Comparison of ENCODE assay signal across 28 cellular contexts in genomic region chr18:12256946-12257345, GRCh38. TPM values are rescaled to one million over a fixed set of nuclear protein-coding genes. Genes with fewer than 3 reads are reported as not detected.
DNase-seq lines count a peak whose midpoint lies in the region; FAIRE-seq and TF ChIP-seq lines count a peak whose summit lies in the region.
"Had no signal": no experiment of that assay in that cellular context is flagged by ENCODE, and none has a peak within 500 bp of the region (broad histone marks: within the 10 kb centered on the region; RNA-seq: fewer than 3 reads in every experiment).

No MANE protein-coding gene starts in this region.

- H3K4me3 Mint-ChIP-seq in MCF 10A (ENCODE audit: unreplicated experiment): no peak overlapping the region
- H3K4me3 Mint-ChIP-seq: activated B cell treated with CpG ODN at 0.5 μM for 24 hours; activated CD8-positive, alpha-beta T cell treated with anti-CD3 and anti-CD28 coated beads for 36 hours; activated naive CD4-positive, alpha-beta T cell treated with anti-CD3 and anti-CD28 coated beads, Interleukin-2, amount 10 ng/mL, durations not matched to agents 7 days and 5 days; H9; IgD-negative memory B cell; natural killer cell treated with Interleukin-12 subunit alpha and Interleukin-12 subunit beta and Interleukin-15 and Interleukin-18, amount 100 ng/mL, for 72 hours had no signal

- no peaks in the 10 kb centered on the region for H3K9me1 ChIP-seq in endothelial cell of umbilical vein (replicated peaks; ENCODE audit: control insufficient read depth, extremely low read depth, insufficient read depth, low read length)

- no peaks in the 10 kb centered on the region for H3K9me3 ChIP-seq in breast epithelium
- H3K9me3 ChIP-seq in OCI-LY7 (ENCODE audit: low read length): no peaks in the 10 kb centered on the region
- H3K9me3 ChIP-seq in endothelial cell of umbilical vein (replicated peaks; ENCODE audit: control insufficient read depth, insufficient read depth, low read length): no peaks in the 10 kb centered on the region
- H3K9me3 ChIP-seq: ascending aorta had no signal

- intact Hi-C loops in MCF 10A (cut with micrococcal nuclease) (no loop called here), breast epithelium (cut with DNase I; ENCODE audit: low total_unique reads) (no loop called here), OCI-LY7 (cut with micrococcal nuclease; ENCODE audit: unreplicated experiment) (no loop called here), endothelial cell of umbilical vein (cut with micrococcal nuclease) (loop anchor here (2.0 kb wide), 1 partner anchor 14 kb away; no protein-coding TSS in a partner anchor)

- H3K27ac ChIP-seq in breast epithelium (peak overlapping the region in 1 of 2 donors; percentile 43), OCI-LY7 (ENCODE audit: low read depth, low read length, poor library complexity, severe bottlenecking) (no peak overlapping the region), endothelial cell of umbilical vein (ENCODE audit: insufficient read depth, low read depth, low read length) (no peak overlapping the region), skin epidermis (peak overlapping the region in 17 of 21 experiments; percentile 16 to 83 (median 72))
- H3K27ac ChIP-seq: ascending aorta, C4-2B had no signal

- BruUV-seq in MCF 10A (replicated peaks; lab: Mats Ljungman, UMichigan) (no TSS peak), OCI-LY7 (replicated peaks; lab: Mats Ljungman, UMichigan) (no TSS peak), endothelial cell of umbilical vein (replicated peaks; lab: Mats Ljungman, UMichigan) (no TSS peak)

- H4K20me1 ChIP-seq in OCI-LY7 (ENCODE audit: insufficient read depth, low read length): no peaks in the 10 kb centered on the region
- H4K20me1 ChIP-seq in endothelial cell of umbilical vein (replicated peaks; ENCODE audit: control insufficient read depth, extremely low read depth, insufficient read depth, low read length): no peaks in the 10 kb centered on the region

- peaks cover 0 to 7% of the 10 kb centered on the region in 2 donors for H3K4me1 ChIP-seq in breast epithelium
- no peaks in the 10 kb centered on the region for H3K4me1 ChIP-seq in OCI-LY7 (ENCODE audit: insufficient read depth, low read length, poor library complexity, severe bottlenecking)
- peaks cover 26% of the 10 kb centered on the region for H3K4me1 ChIP-seq in endothelial cell of umbilical vein (ENCODE audit: control insufficient read depth, extremely low read depth, insufficient read depth, low read length)

- H3K4me1 Mint-ChIP-seq in MCF 10A (ENCODE audit: insufficient read depth, unreplicated experiment): peaks cover 21% of the 10 kb centered on the region
- H3K4me1 Mint-ChIP-seq: activated B cell treated with CpG ODN at 0.5 μM for 24 hours; activated naive CD4-positive, alpha-beta T cell treated with anti-CD3 and anti-CD28 coated beads, Interleukin-2, amount 10 ng/mL, durations not matched to agents 7 days and 5 days; IgD-negative memory B cell had no signal

- no peaks in the 10 kb centered on the region for H3K9me2 ChIP-seq in OCI-LY7 (ENCODE audit: insufficient read depth, low read length)

- H3K4me2 ChIP-seq in OCI-LY7 (ENCODE audit: low read length) (no peak overlapping the region), endothelial cell of umbilical vein (ENCODE audit: insufficient read depth, low read length) (no peak overlapping the region)
- H3K4me2 ChIP-seq: smooth muscle cell had no signal

- TF ChIP-seq CTCF in MCF 10A (IDR thresholded peaks at IDR 0.05; ENCODE audit: unreplicated experiment) (no peak), breast epithelium (IDR thresholded peaks at IDR 0.05) (no peak), OCI-LY7 (conservative IDR thresholded peaks at IDR 0.05; ENCODE audit: low read length) (no peak), endothelial cell of umbilical vein (IDR thresholded peaks at IDR 0.05; ENCODE audit: extremely low read depth in 1 of 2, insufficient read depth in 1 of 2, low read depth in 1 of 2, low read length in 2 of 2) (no peak)

- H3K9ac ChIP-seq in endothelial cell of umbilical vein (replicated peaks; ENCODE audit: extremely low read depth, insufficient read depth, low read length): no peak overlapping the region

- H2AFZ ChIP-seq in OCI-LY7 (ENCODE audit: low read length) (peak overlapping the region; percentile 1; the same call in 1 of the 2 replicates), endothelial cell of umbilical vein (ENCODE audit: low read depth, low read length) (no peak overlapping the region)

- no peaks in the 10 kb centered on the region for H3K9me3 Mint-ChIP-seq in MCF 10A (ENCODE audit: unreplicated experiment)
- H3K9me3 Mint-ChIP-seq: activated B cell treated with CpG ODN at 0.5 μM for 24 hours; activated CD8-positive, alpha-beta T cell treated with anti-CD3 and anti-CD28 coated beads for 36 hours; activated naive CD4-positive, alpha-beta T cell treated with anti-CD3 and anti-CD28 coated beads, Interleukin-2, amount 10 ng/mL, durations not matched to agents 7 days and 5 days; H9; IgD-negative memory B cell; natural killer cell treated with Interleukin-12 subunit alpha and Interleukin-12 subunit beta and Interleukin-15 and Interleukin-18, amount 100 ng/mL, for 72 hours had no signal

- TF ChIP-seq POLR2A in breast epithelium (IDR thresholded peaks at IDR 0.05): no peak
- TF ChIP-seq POLR2A in endothelial cell of umbilical vein (IDR thresholded peaks at IDR 0.05; ENCODE audit: low read depth, low read length): no peak

- DNase-seq in MCF 10A (ENCODE audit: unreplicated experiment) (peak; percentile 23), breast epithelium (ENCODE audit: low spot score in 2 of 2) (no peak), OCI-LY7 (ENCODE audit: low spot score) (no peak), endothelial cell of umbilical vein (ENCODE audit: low read depth, low spot score) (peak; percentile 38), H7 (no peak), NCI-H1105 treated with DMSO at 0.1 percent for 48 hours (lab: John Stamatoyannopoulos, UW) (no peak)
- no peak for DNase-seq in effector CD4-positive, alpha-beta T cell
- DNase-seq: activated B cell treated with CpG ODN at 0.5 μM for 24 hours; activated CD8-positive, alpha-beta T cell treated with anti-CD3 and anti-CD28 coated beads for 36 hours; activated naive CD4-positive, alpha-beta T cell treated with anti-CD3 and anti-CD28 coated beads, Interleukin-2, amount 10 ng/mL, durations not matched to agents 7 days and 5 days; activated T-cell treated with anti-CD3 and anti-CD28 coated beads, Interleukin-2, amount 50 U/mL, for 1 hour; H9; hippocampal formation; islet precursor cell; NCI-H1930; stimulated activated CD4-positive, alpha-beta T cell treated with anti-CD3 and anti-CD28 coated beads, Interleukin-4, amount 100 ng/mL, for 4 hours had no signal

- H3K27ac Mint-ChIP-seq in MCF 10A (ENCODE audit: low read depth, unreplicated experiment): peak overlapping the region; percentile 59
- H3K27ac Mint-ChIP-seq: activated B cell treated with CpG ODN at 0.5 μM for 24 hours; activated CD8-positive, alpha-beta T cell treated with anti-CD3 and anti-CD28 coated beads for 36 hours; activated naive CD4-positive, alpha-beta T cell treated with anti-CD3 and anti-CD28 coated beads, Interleukin-2, amount 10 ng/mL, durations not matched to agents 7 days and 5 days; H9; IgD-negative memory B cell; natural killer cell treated with Interleukin-12 subunit alpha and Interleukin-12 subunit beta and Interleukin-15 and Interleukin-18, amount 100 ng/mL, for 72 hours; progenitor cell of endocrine pancreas had no signal

- H3K36me3 ChIP-seq in breast epithelium (no peaks in the 10 kb centered on the region), OCI-LY7 (ENCODE audit: insufficient read depth, low read length) (no peaks in the 10 kb centered on the region), endothelial cell of umbilical vein (ENCODE audit: control insufficient read depth in 2 of 2, extremely low read depth in 1 of 2, insufficient read depth in 2 of 2, low read length in 2 of 2) (no peaks in the 10 kb centered on the region), H7 (replicated peaks; ENCODE audit: control insufficient read depth, insufficient read depth, low read length) (no peaks in the 10 kb centered on the region; the same call in 1 of the 2 replicates)
- H3K36me3 ChIP-seq: ascending aorta had no signal

- peaks cover 5 to 21% of the 10 kb centered on the region in 2 donors for H3K27me3 ChIP-seq in breast epithelium
- H3K27me3 ChIP-seq in endothelial cell of umbilical vein (ENCODE audit: control insufficient read depth in 2 of 2, insufficient read depth in 2 of 2, low read length in 2 of 2): peaks cover 21 to 22% of the 10 kb centered on the region in 2 experiments
- peaks cover 48% of the 10 kb centered on the region for H3K27me3 ChIP-seq in H7 (ENCODE audit: control insufficient read depth, insufficient read depth, low read length)

- H3K36me3 Mint-ChIP-seq in MCF 10A (ENCODE audit: insufficient read depth, unreplicated experiment): no peaks in the 10 kb centered on the region
- H3K36me3 Mint-ChIP-seq: activated naive CD4-positive, alpha-beta T cell treated with anti-CD3 and anti-CD28 coated beads, Interleukin-2, amount 10 ng/mL, durations not matched to agents 7 days and 5 days; IgD-negative memory B cell; natural killer cell treated with Interleukin-12 subunit alpha and Interleukin-12 subunit beta and Interleukin-15 and Interleukin-18, amount 100 ng/mL, for 72 hours had no signal

- no peaks in the 10 kb centered on the region for H3K27me3 Mint-ChIP-seq in MCF 10A (ENCODE audit: insufficient read depth, unreplicated experiment)

- H3K4me3 ChIP-seq in breast epithelium (no peak overlapping the region), OCI-LY7 (ENCODE audit: low read depth, low read length, poor library complexity, severe bottlenecking) (no peak overlapping the region), endothelial cell of umbilical vein (replicated peaks in 1 of 3; ENCODE audit: insufficient read depth in 1 of 3, low read depth in 1 of 3, low read length in 3 of 3) (no peak overlapping the region), skin epidermis (no peak overlapping the region), H7 (ENCODE audit: insufficient read depth, low read depth, low read length) (no peak overlapping the region)
- H3K4me3 ChIP-seq: ascending aorta, GM12878, smooth muscle cell had no signal

- no peak for FAIRE-seq in endothelial cell of umbilical vein (lab: Jason Lieb, UNC)
- FAIRE-seq: A204.1, GM12878 had no signal

- dilution Hi-C loops in endothelial cell of umbilical vein (cut with MboI; ENCODE audit: extremely low pct_ligation_motif_present, low sequenced_read_pairs): no loop called here

- POLR2A ChIA-PET in MCF 10A (lab: Yijun Ruan, JAX) (interaction anchor here (0.7 to 1.7 kb wide), 3 partner anchors 15 to 31 kb away, joined by 3 to 5 read pairs (median 5); no protein-coding TSS in a partner anchor), OCI-LY7 (lab: Charles Lee) (no interaction called here), endothelial cell of umbilical vein (lab: Charles Lee) (no interaction called here)

- CTCF ChIA-PET in MCF 10A (lab: Yijun Ruan, JAX) (interaction anchor here (1.3 to 1.8 kb wide), 2 partner anchors 15 to 21 kb away, joined by 8 to 10 read pairs; no protein-coding TSS in a partner anchor), OCI-LY7 (lab: Charles Lee; ENCODE audit: unreplicated experiment) (no interaction called here), endothelial cell of umbilical vein (lab: Charles Lee) (interaction anchor here (1.3 to 3.9 kb wide), 6 partner anchors 9 to 71 kb away, joined by 4 to 36 read pairs (median 12); no protein-coding TSS in a partner anchor)

- H3K79me2 ChIP-seq in OCI-LY7 (ENCODE audit: insufficient read depth, low read depth, low read length) (no peaks in the 10 kb centered on the region), endothelial cell of umbilical vein (ENCODE audit: control insufficient read depth, insufficient read depth, low read length) (no peaks in the 10 kb centered on the region)

RNA-seq across cellular contexts. Expression of gene CIDEA, which starts 2.8 kb away (rescaled TPM):
- total RNA-seq in MCF 10A (2022): not detected in 2 replicates
- 100 to 1,000 TPM in 1 of 3 donors, 10 to 100 TPM in 2; 32.4 to 461 (median 68.6) TPM for total RNA-seq in breast epithelium
- total RNA-seq in OCI-LY7 (2014; rRNA removed; shearing (Covaris generic)): not detected in 2 replicates
- not detected in 2 replicates for total RNA-seq in OCI-LY7 (2022)
- 0.42 and 1.8 TPM in 2 replicates for total RNA-seq in endothelial cell of umbilical vein
- not detected in 2 replicates for polyA plus RNA-seq in endothelial cell of umbilical vein
- polyA plus RNA-seq in endothelial cell of umbilical vein (2011; cell fraction: cytosol; rRNA removed): not detected in 2 replicates
- polyA plus RNA-seq in endothelial cell of umbilical vein (2011; cell fraction: nucleus; rRNA removed): not detected in 2 replicates
- polyA plus RNA-seq in endothelial cell of umbilical vein (2012): not detected in 2 replicates
- polyA minus RNA-seq in endothelial cell of umbilical vein: not detected in 2 replicates
- not detected for polyA minus RNA-seq in endothelial cell of umbilical vein (2011; cell fraction: cytosol; rRNA and poly(A)+ RNA removed)
- not detected in 2 replicates for polyA minus RNA-seq in endothelial cell of umbilical vein (2011; cell fraction: nucleus; rRNA and poly(A)+ RNA removed)
- total RNA-seq in H7 (2014; rRNA removed; shearing (Covaris generic)): 0.15 TPM in 1 of 2 replicates, not detected in the other
- total RNA-seq: activated B cell treated with CpG ODN at 0.5 μM for 24 hours; activated CD8-positive, alpha-beta T cell treated with anti-CD3 and anti-CD28 coated beads for 36 hours; ascending aorta; GM12878; H9; natural killer cell treated with Interleukin-12 subunit alpha and Interleukin-12 subunit beta and Interleukin-15 and Interleukin-18, amount 100 ng/mL, for 72 hours; NCI-H460; progenitor cell of endocrine pancreas; SK-MEL-5; smooth muscle cell; T-helper 2 cell treated with Interferon-gamma antibody and Interleukin-4, amounts not matched to agents 100 ng/mL and 5 ng/mL, for 36 hours had no signal
- polyA plus RNA-seq: GM12878, IgD-negative memory B cell, smooth muscle cell had no signal

RNA-seq across cellular contexts. Expression of gene TUBB6, which starts 51.1 kb away (rescaled TPM):
- total RNA-seq in MCF 10A (2022) (141 and 167 TPM in 2 replicates), breast epithelium (100 to 1,000 TPM; 197 to 316 (median 302) TPM), OCI-LY7 (2022) (not detected in 2 replicates), endothelial cell of umbilical vein (440 and 449 TPM in 2 replicates)
- not detected in 2 replicates for total RNA-seq in OCI-LY7 (2014; rRNA removed; shearing (Covaris generic))
- 747 and 957 TPM in 2 replicates for polyA plus RNA-seq in endothelial cell of umbilical vein
- polyA plus RNA-seq in endothelial cell of umbilical vein (2011; cell fraction: cytosol; rRNA removed): 533 and 584 TPM in 2 replicates
- 404 and 414 TPM in 2 replicates for polyA plus RNA-seq in endothelial cell of umbilical vein (2011; cell fraction: nucleus; rRNA removed)
- polyA plus RNA-seq in endothelial cell of umbilical vein (2012): 451 and 542 TPM in 2 replicates
- polyA minus RNA-seq in endothelial cell of umbilical vein: 433 and 508 TPM in 2 replicates
- 96.5 TPM for polyA minus RNA-seq in endothelial cell of umbilical vein (2011; cell fraction: cytosol; rRNA and poly(A)+ RNA removed)
- 155 and 234 TPM in 2 replicates for polyA minus RNA-seq in endothelial cell of umbilical vein (2011; cell fraction: nucleus; rRNA and poly(A)+ RNA removed)
- 520 and 657 TPM in 2 replicates for total RNA-seq in H7 (2014; rRNA removed; shearing (Covaris generic))

Comparison
In these comparisons a context has a peak if more than half of its experiments do, and no peak if none do; other contexts are left out.
1. DNase-seq: peak in MCF 10A (single experiment) and endothelial cell of umbilical vein (single experiment); none in breast epithelium (0 of 2), OCI-LY7 (single experiment), H7 (single experiment), NCI-H1105 treated with DMSO at 0.1 percent for 48 hours (single experiment) and effector CD4-positive, alpha-beta T cell (single experiment).
2. RNA of gene CIDEA, which starts 2.8 kb away (total RNA-seq): 32.4 to 461 TPM in breast epithelium; 0.42 to 1.8 TPM in endothelial cell of umbilical vein, not detected in OCI-LY7, not detected in MCF 10A and 0.15 TPM in H7; every median in the first group is over 10 times any median in the second.
3. H3K27ac ChIP-seq: peak in skin epidermis (17 of 21); none in OCI-LY7 (single experiment) and endothelial cell of umbilical vein (single experiment).
4. RNA of gene TUBB6, which starts 51.1 kb away (total RNA-seq): 520 to 657 TPM in H7, 440 to 449 TPM in endothelial cell of umbilical vein, 197 to 316 TPM in breast epithelium and 141 to 167 TPM in MCF 10A; not detected in OCI-LY7; every median in the first group is over 100 times any median in the second.